ENCODE assay signal across 8 cellular contexts in the genomic region with DNA sequence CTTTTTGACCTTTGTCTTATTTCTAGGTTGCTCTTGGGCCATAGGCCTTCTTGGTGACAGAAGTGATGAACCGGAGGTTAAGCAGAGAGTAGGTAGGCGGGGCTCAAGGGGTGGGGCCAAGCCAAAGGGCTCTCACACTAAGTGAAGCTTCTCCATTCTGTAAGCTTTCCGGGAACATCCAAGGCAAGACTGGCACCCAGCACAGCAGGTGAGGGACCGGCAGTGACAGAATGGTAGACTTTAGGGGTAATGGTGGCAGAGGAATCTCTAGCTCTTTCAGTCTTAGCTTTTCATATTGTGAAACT. TPM values are rescaled to one million over a fixed set of nuclear protein-coding genes. Genes with fewer than 3 reads are reported as not detected.
DNase-seq lines count a peak whose midpoint lies in the region; ATAC-seq, FAIRE-seq and TF ChIP-seq lines count a peak whose summit lies in the region.

A gene (plus strand): TSS at position 135 of the 305 bp plus-strand sequence. CDS start 2,049 bp downstream, outside the sequence.

- TF ChIP-seq CTCF in Calu3 (IDR thresholded peaks at IDR 0.05; ENCODE audit: unreplicated experiment) (no peak), PC-9 (conservative IDR thresholded peaks at IDR 0.05) (no peak)

- H2AFZ ChIP-seq in PC-9, result no peak within 1 kb of the TSS

- H3K36me3 Mint-ChIP-seq in effector memory CD8-positive, alpha-beta T cell (ENCODE audit: insufficient read depth), result peaks cover 16% of the 10 kb centered on the region
- H3K36me3 Mint-ChIP-seq in Calu3 (ENCODE audit: insufficient read depth, unreplicated experiment), result no peaks in the 10 kb centered on the region

- no peaks in the 10 kb centered on the region for H3K9me2 ChIP-seq in PC-9 (ENCODE audit: insufficient read depth)

- ATAC-seq in GM19372 (IDR thresholded peaks at IDR 0.05; ENCODE audit: low read depth, unreplicated experiment) (peak; percentile 69), HG03460 (IDR thresholded peaks at IDR 0.05; ENCODE audit: unreplicated experiment) (peak; percentile 67)
- ATAC-seq in effector memory CD8-positive, alpha-beta T cell (replicated peaks), result peak; percentile 85

- DNase-seq in activated CD4-positive, alpha-beta T cell treated with anti-CD3 and anti-CD28 coated beads for 1 hour, result peak; percentile 55
- peak; percentile 55 to 64 (median 63) for DNase-seq in effector memory CD8-positive, alpha-beta T cell
- peak; percentile 65 for DNase-seq in small intestine
- no peak for DNase-seq in Calu3
- DNase-seq in retina, result no peak
- no peak for DNase-seq in PC-9

- H3K27me3 ChIP-seq in small intestine (ENCODE audit: control insufficient read depth in 2 of 2, insufficient read depth in 2 of 2, low read length in 2 of 2), result no peaks in the 10 kb centered on the region
- H3K27me3 ChIP-seq in PC-9 (ENCODE audit: insufficient read depth, low read depth), result no peaks in the 10 kb centered on the region

- no peaks in the 10 kb centered on the region for H3K9me3 Mint-ChIP-seq in effector memory CD8-positive, alpha-beta T cell
- H3K9me3 Mint-ChIP-seq in Calu3 (ENCODE audit: low read depth, unreplicated experiment), result no peaks in the 10 kb centered on the region

- no TSS peak for BruUV-seq in Calu3 (replicated peaks; lab: Mats Ljungman, UMichigan)
- no TSS peak for BruUV-seq in PC-9 (replicated peaks; lab: Mats Ljungman, UMichigan)

- CTCF ChIA-PET in Calu3 (lab: Charles Lee) (interaction anchor here (1.7 kb wide), 1 partner anchor 57 kb away, joined by 27 read pairs; no protein-coding TSS in a partner anchor), PC-9 (lab: Charles Lee) (interaction anchor here (2.5 kb wide), 1 partner anchor 57 kb away, joined by 19 read pairs; no protein-coding TSS in a partner anchor)

- peaks cover 15% of the 10 kb centered on the region; the same call in 1 of the 2 replicates for H3F3A ChIP-seq in PC-9 (ENCODE audit: insufficient read depth, low read depth)

- H3K79me2 ChIP-seq in PC-9 (ENCODE audit: low read depth), result no peaks in the 10 kb centered on the region

- peak within 1 kb of the TSS; percentile 89 to 90 for H3K27ac Mint-ChIP-seq in effector memory CD8-positive, alpha-beta T cell
- no peak within 1 kb of the TSS for H3K27ac Mint-ChIP-seq in Calu3 (ENCODE audit: unreplicated experiment)

- FAIRE-seq in small intestine (lab: Jason Lieb, UNC), result no peak

- H4K20me1 ChIP-seq in PC-9 (ENCODE audit: insufficient read depth), result no peaks in the 10 kb centered on the region

- intact Hi-C loops in Calu3 (cut with micrococcal nuclease; ENCODE audit: unreplicated experiment), result loop anchor here (1.0 to 2.0 kb wide), 2 partner anchors 57 to 132 kb away; no protein-coding TSS in a partner anchor
- intact Hi-C loops in PC-9 (cut with micrococcal nuclease; ENCODE audit: unreplicated experiment), result loop anchor here (1.0 to 5.0 kb wide), 4 partner anchors 56 to 899 kb away; a partner anchor contains a TSS

- H3K27ac ChIP-seq in small intestine (ENCODE audit: low read depth in 1 of 2, low read length in 1 of 2) (peak within 1 kb of the TSS; percentile 27 to 52), PC-9 (no peak within 1 kb of the TSS)

- 29 to 48% (median 39%) methylated on average over 4 of the region's 4 CpGs for WGBS in small intestine, 3 donors

- H3K4me1 ChIP-seq in small intestine (ENCODE audit: control insufficient read depth in 2 of 2, insufficient read depth in 1 of 2, low read depth in 1 of 2, low read length in 1 of 2) (no peaks in the 10 kb centered on the region), PC-9 (replicated peaks; ENCODE audit: insufficient read depth) (no peaks in the 10 kb centered on the region)

- no peaks in the 10 kb centered on the region for H3K9me3 ChIP-seq in small intestine (ENCODE audit: control insufficient read depth, low read depth)
- no peaks in the 10 kb centered on the region for H3K9me3 ChIP-seq in PC-9 (ENCODE audit: insufficient read depth, low read depth)

- POLR2A ChIA-PET in PC-9 (lab: Charles Lee; ENCODE audit: unreplicated experiment), result interaction anchor here (0.6 kb wide), 1 partner anchor 25 kb away, joined by 4 read pairs; no protein-coding TSS in a partner anchor

- H3K4me1 Mint-ChIP-seq in effector memory CD8-positive, alpha-beta T cell (ENCODE audit: low read depth in 2 of 2), result peaks cover 31 to 42% of the 10 kb centered on the region in 2 donors
- H3K4me1 Mint-ChIP-seq in Calu3 (ENCODE audit: low read depth, unreplicated experiment), result no peaks in the 10 kb centered on the region

- H3K4me2 ChIP-seq in PC-9, result no peak within 1 kb of the TSS

- H3K27me3 Mint-ChIP-seq in effector memory CD8-positive, alpha-beta T cell, result no peaks in the 10 kb centered on the region
- H3K27me3 Mint-ChIP-seq in Calu3 (ENCODE audit: unreplicated experiment), result no peaks in the 10 kb centered on the region

- H3K36me3 ChIP-seq in small intestine (ENCODE audit: control insufficient read depth in 2 of 2, insufficient read depth in 2 of 2, low read length in 2 of 2) (peaks cover 4% of the 10 kb centered on the region in 2 donors), PC-9 (ENCODE audit: low read depth) (no peaks in the 10 kb centered on the region)

- peak within 1 kb of the TSS; percentile 5 to 31 for H3K4me3 ChIP-seq in small intestine (ENCODE audit: low read depth in 1 of 2, low read length in 2 of 2)
- no peak within 1 kb of the TSS for H3K4me3 ChIP-seq in PC-9

- H3K4me3 Mint-ChIP-seq in effector memory CD8-positive, alpha-beta T cell, result peak within 1 kb of the TSS; percentile 93 to 99
- no peak within 1 kb of the TSS for H3K4me3 Mint-ChIP-seq in Calu3 (ENCODE audit: low read depth, unreplicated experiment)

RNA-seq across cellular contexts. Expression of the gene that starts here (rescaled TPM):
- 10 to 100 TPM in 1 of 3 donors, 1 to 10 TPM in 2; 1.6 to 16.2 (median 4.7) TPM for polyA plus RNA-seq in small intestine
- total RNA-seq in Calu3 (2022) (not detected in 2 replicates), PC-9 (2021) (not detected in 2 replicates)

Comparison
In these comparisons a context has a peak if more than half of its experiments do, and no peak if none do; other contexts are left out.
1. DNase-seq: peak in activated CD4-positive, alpha-beta T cell treated with anti-CD3 and anti-CD28 coated beads for 1 hour (single experiment), effector memory CD8-positive, alpha-beta T cell (3 of 3) and small intestine (single experiment); none in Calu3 (single experiment), retina (single experiment) and PC-9 (0 of 2).
2. Peak in every context shown above with its lines, with median percentiles within 50 percentile points of each other: ATAC-seq.